7 cellular contexts compared by ENCODE assay signal in the genomic region with DNA sequence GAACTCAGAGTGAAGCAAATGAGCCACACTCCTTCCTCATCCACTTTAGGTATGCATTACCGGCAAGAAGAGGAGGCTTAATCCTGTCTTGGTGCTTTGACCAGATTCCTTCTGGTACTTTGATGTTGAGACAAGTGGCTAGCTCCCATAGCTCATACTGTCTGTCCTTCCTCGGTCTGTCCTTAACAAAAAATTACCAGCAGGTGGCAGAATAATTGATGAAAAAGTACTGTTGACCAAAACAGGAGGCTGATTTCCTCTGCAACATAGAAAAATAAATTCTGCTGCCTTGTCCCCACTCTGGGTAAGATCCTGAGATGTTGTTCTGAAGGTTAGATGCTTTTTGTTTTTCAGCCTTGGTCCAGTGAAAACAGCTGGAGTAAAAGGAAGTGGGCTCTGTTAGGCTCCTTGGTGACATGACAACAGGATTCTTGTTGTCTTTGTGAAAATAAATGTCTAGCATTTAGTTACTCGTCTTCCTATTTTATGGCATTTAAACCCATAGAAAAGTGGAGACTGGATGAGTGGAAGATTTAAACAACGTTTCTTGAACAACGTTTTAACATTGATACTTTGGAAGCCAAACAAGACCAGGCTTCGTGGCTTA. TPM values are rescaled to one million over a fixed set of nuclear protein-coding genes. Genes with fewer than 3 reads are reported as not detected.
DNase-seq lines count a peak whose midpoint lies in the region; ATAC-seq and TF ChIP-seq lines count a peak whose summit lies in the region.

No MANE protein-coding gene starts in this region.

- intact Hi-C loops in testis (cut with DNase I; ENCODE audit: low total_unique reads) = no loop called here

- TF ChIP-seq POLR2A in gastroesophageal sphincter (IDR thresholded peaks at IDR 0.05) (no peak), testis (IDR thresholded peaks at IDR 0.05) (no peak)

- TF ChIP-seq EP300 in gastroesophageal sphincter (IDR thresholded peaks at IDR 0.05) = no peak

- H3K36me3 ChIP-seq in gastroesophageal sphincter (no peaks in the 10 kb centered on the region), testis (ENCODE audit: low read depth, missing control alignments) (no peaks in the 10 kb centered on the region)

- H3K27ac ChIP-seq in gastroesophageal sphincter (no peak overlapping the region), testis (no peak overlapping the region)

- DNase-seq in EL (peak; percentile 67), LNCaP clone FGC (ENCODE audit: low read depth) (no peak), SK-N-DZ (ENCODE audit: low spot score) (peak; percentile 62), testis (no peak)

- H3K27me3 ChIP-seq in gastroesophageal sphincter (no peaks in the 10 kb centered on the region), testis (no peaks in the 10 kb centered on the region)

- 47 to 62% methylated on average over 5 to 6 of the region's 6 CpGs for WGBS in gastroesophageal sphincter (ENCODE audit: low coverage in 1 of 2), 2 donors
- 58 to 59% methylated on average over 6 of the region's 6 CpGs for WGBS in testis, 2 donors

- H3K4me1 ChIP-seq in gastroesophageal sphincter (peaks cover 0 to 39% (median 0%) of the 10 kb centered on the region in 3 donors), testis (no peaks in the 10 kb centered on the region)

- H3K4me3 ChIP-seq in LNCaP clone FGC (ENCODE audit: low read depth, low read length) = no peak overlapping the region
- no peak overlapping the region for H3K4me3 ChIP-seq in gastroesophageal sphincter
- no peak overlapping the region for H3K4me3 ChIP-seq in testis

- H3K9me3 ChIP-seq in gastroesophageal sphincter = no peaks in the 10 kb centered on the region
- H3K9me3 ChIP-seq in testis = no peaks in the 10 kb centered on the region

- TF ChIP-seq CTCF in LNCaP clone FGC (IDR thresholded peaks at IDR 0.05; ENCODE audit: control insufficient read depth, extremely low read depth, insufficient read depth) = peak; percentile 58
- peak; percentile 25 to 52 (median 51) for TF ChIP-seq CTCF in gastroesophageal sphincter (IDR thresholded peaks at IDR 0.05)
- peak; percentile 30 to 40 (median 35) for TF ChIP-seq CTCF in testis (IDR thresholded peaks at IDR 0.05)

- ATAC-seq in gastroesophageal sphincter = no peak
- ATAC-seq in GM18858 (IDR thresholded peaks at IDR 0.05; ENCODE audit: unreplicated experiment) = no peak
- no peak for ATAC-seq in HG02885 (IDR thresholded peaks at IDR 0.05; ENCODE audit: poor library complexity, unreplicated experiment)

RNA-seq across cellular contexts. Expression of gene HJV, which starts 11.2 kb away (rescaled TPM):
- not detected in 2 replicates for polyA plus RNA-seq in SK-N-DZ (2014; cell fraction: cytosol; rRNA removed)
- not detected in 2 replicates for polyA plus RNA-seq in SK-N-DZ (2014; cell fraction: nucleus; rRNA removed)
- total RNA-seq in gastroesophageal sphincter = under 1 TPM in 1 of 4 donors, not detected in 3; 0.77 TPM
- under 1 TPM in 1 of 2 donors, not detected in 1; 0.43 TPM for total RNA-seq in testis
- 7.7 TPM for polyA plus RNA-seq in testis (ENCODE audit: insufficient read depth, low read depth, low replicate concordance)

RNA-seq across cellular contexts. Expression of gene TXNIP, which starts 36.3 kb away (rescaled TPM):
- polyA plus RNA-seq in SK-N-DZ (2014; cell fraction: cytosol; rRNA removed) = 124 and 144 TPM in 2 replicates
- 185 and 202 TPM in 2 replicates for polyA plus RNA-seq in SK-N-DZ (2014; cell fraction: nucleus; rRNA removed)
- total RNA-seq in gastroesophageal sphincter = 1,000 to 10,000 TPM; 2,024 to 3,704 (median 2,348) TPM
- 100 to 1,000 TPM; 268 to 328 TPM for total RNA-seq in testis
- polyA plus RNA-seq in testis (ENCODE audit: insufficient read depth, low read depth, low replicate concordance) = 274 TPM

Comparison
In these comparisons a context has a peak if more than half of its experiments do, and no peak if none do; other contexts are left out.
1. DNase-seq: peak in EL (single experiment) and SK-N-DZ (single experiment); none in LNCaP clone FGC (single experiment) and testis (single experiment).
2. RNA of gene TXNIP, which starts 36.3 kb away (total RNA-seq): 2,024 to 3,704 TPM in gastroesophageal sphincter; 268 to 328 TPM in testis; every median in the first group is over 4 times any median in the second.
3. Peak in every context shown above with its lines, with median percentiles within 50 percentile points of each other: CTCF ChIP-seq.